In the genomic region with DNA sequence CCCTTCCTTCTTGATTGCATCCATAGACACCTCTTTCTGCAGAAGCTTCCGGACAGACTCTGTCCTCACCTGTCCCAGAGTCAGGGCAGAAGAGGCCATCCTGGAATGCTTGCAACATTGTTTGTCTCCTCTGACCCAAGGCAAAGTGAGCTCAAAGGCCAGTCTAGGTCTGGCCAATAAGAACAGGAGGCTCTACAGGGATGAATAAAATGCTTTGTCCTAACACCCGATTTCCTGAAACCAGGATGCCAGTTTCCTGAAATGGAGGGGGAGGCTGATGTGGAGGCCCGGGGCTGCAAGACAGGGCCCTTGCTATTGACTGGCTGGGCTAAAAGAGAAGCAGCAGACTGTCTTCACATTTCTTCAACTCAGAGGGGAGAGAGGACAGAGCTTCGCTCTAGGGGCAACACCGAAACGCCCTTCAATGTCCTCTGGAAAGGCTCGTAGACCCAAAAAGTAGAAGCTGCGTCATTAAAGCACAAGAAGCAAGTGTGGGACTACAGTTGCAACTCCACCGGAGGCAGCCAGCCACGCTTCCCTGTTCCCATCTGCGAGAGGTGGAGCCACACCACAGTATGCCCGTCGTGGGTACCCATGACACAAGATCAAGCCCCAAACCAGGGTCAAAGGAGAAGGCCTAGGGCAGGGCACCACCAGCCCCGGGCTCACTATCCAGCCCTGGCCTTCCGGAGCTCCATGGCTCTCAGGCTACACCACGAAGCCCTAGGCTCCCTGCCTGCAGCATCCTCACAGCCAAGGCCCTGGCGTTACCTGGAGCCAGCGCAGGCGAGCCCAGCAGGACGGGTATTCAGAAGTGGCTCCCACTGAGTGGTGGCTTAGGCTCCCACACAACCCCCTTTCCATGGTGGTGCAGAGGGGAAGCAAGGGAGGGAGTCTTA, we compare ENCODE assay signal across 18 cellular contexts. TPM values are rescaled to one million over a fixed set of nuclear protein-coding genes. Genes with fewer than 3 reads are reported as not detected.
A peak's percentile ranks its signal among the peaks of the same experiment; 100 is the strongest.
DNase-seq lines count a peak whose midpoint lies in the region; ATAC-seq and TF ChIP-seq lines count a peak whose summit lies in the region.
"Had no signal": no experiment of that assay in that cellular context is flagged by ENCODE, and none has a peak within 500 bp of the region (broad histone marks: within the 10 kb centered on the region; RNA-seq: fewer than 3 reads in every experiment).

No MANE protein-coding gene starts in this region.

- peaks cover 10% of the 10 kb centered on the region for H4K20me1 ChIP-seq in neural progenitor cell (ENCODE audit: low read depth)

- H3K4me1 Mint-ChIP-seq in Caco-2 (ENCODE audit: low read depth, unreplicated experiment) (no peaks in the 10 kb centered on the region), endothelial cell (ENCODE audit: unreplicated experiment) (peaks cover 17% of the 10 kb centered on the region), neural progenitor cell (peaks cover 7% of the 10 kb centered on the region), progenitor cell of endocrine pancreas (ENCODE audit: low read depth) (no peaks in the 10 kb centered on the region)

- DNase-seq in Caco-2 (peak in 1 of 2 experiments; percentile 32), RWPE1 (ENCODE audit: low spot score) (no peak), endothelial cell (ENCODE audit: low spot score) (no peak), neural progenitor cell (ENCODE audit: low spot score) (no peak), mucosa of gallbladder (ENCODE audit: low spot score) (no peak), NCI-H1694 (lab: John Stamatoyannopoulos, UW) (no peak), progenitor cell of endocrine pancreas (ENCODE audit: low spot score, unreplicated experiment) (no peak)
- DNase-seq: DMS 273 treated with DMSO at 0.1 percent for 48 hours, KG1, NCI-H1417 treated with DMSO at 0.1 percent for 48 hours, NCI-H2029, NCI-H2171, NCI-H446, RPMI8226 had no signal

- H3K4me2 ChIP-seq in neural progenitor cell: peak overlapping the region; percentile 49
- H3K4me2 ChIP-seq: A549 had no signal

- H3K27me3 Mint-ChIP-seq in Caco-2 (ENCODE audit: insufficient read depth, unreplicated experiment): no peaks in the 10 kb centered on the region
- peaks cover 10% of the 10 kb centered on the region for H3K27me3 Mint-ChIP-seq in endothelial cell (ENCODE audit: unreplicated experiment)
- H3K27me3 Mint-ChIP-seq in neural progenitor cell (ENCODE audit: insufficient read depth, low read depth): peaks cover 6% of the 10 kb centered on the region
- H3K27me3 Mint-ChIP-seq in progenitor cell of endocrine pancreas: no peaks in the 10 kb centered on the region

- intact Hi-C loops in Caco-2 (cut with micrococcal nuclease; ENCODE audit: unreplicated experiment): no loop called here

- peak overlapping the region; percentile 27 for H3K9ac ChIP-seq in neural progenitor cell
- H3K9ac ChIP-seq: BLaER1 treated with 17β-estradiol and CSF1 and Interleukin-3, amounts not matched to agents 10 nM and 100 nM had no signal

- no peak overlapping the region for H3K4me3 Mint-ChIP-seq in Caco-2 (ENCODE audit: unreplicated experiment)
- no peak overlapping the region for H3K4me3 Mint-ChIP-seq in endothelial cell (ENCODE audit: unreplicated experiment)
- no peak overlapping the region for H3K4me3 Mint-ChIP-seq in neural progenitor cell
- no peak overlapping the region for H3K4me3 Mint-ChIP-seq in progenitor cell of endocrine pancreas (ENCODE audit: low read depth)

- H2AFZ ChIP-seq in neural progenitor cell (replicated peaks): no peak overlapping the region

- H3K36me3 Mint-ChIP-seq in Caco-2 (ENCODE audit: insufficient read depth, unreplicated experiment) (peaks cover 90% of the 10 kb centered on the region), endothelial cell (ENCODE audit: low read depth, unreplicated experiment) (peaks cover 36% of the 10 kb centered on the region), neural progenitor cell (peaks cover 15% of the 10 kb centered on the region), progenitor cell of endocrine pancreas (ENCODE audit: insufficient read depth) (peaks cover 13% of the 10 kb centered on the region)

- POLR2A ChIA-PET in Caco-2 (lab: Charles Lee): interaction anchor here (0.6 kb wide), 1 partner anchor 37 kb away, joined by 3 read pairs; no protein-coding TSS in a partner anchor
- POLR2A ChIA-PET in RWPE1 (lab: Yijun Ruan, JAX; ENCODE audit: low non-redundant PET): no interaction called here

- H3K27ac Mint-ChIP-seq in Caco-2 (ENCODE audit: unreplicated experiment) (peak overlapping the region; percentile 15), endothelial cell (ENCODE audit: unreplicated experiment) (peak overlapping the region; percentile 97), neural progenitor cell (peak overlapping the region; percentile 85), progenitor cell of endocrine pancreas (no peak overlapping the region)

- H3K9me3 Mint-ChIP-seq in Caco-2 (ENCODE audit: unreplicated experiment) (no peaks in the 10 kb centered on the region), endothelial cell (ENCODE audit: unreplicated experiment) (no peaks in the 10 kb centered on the region), neural progenitor cell (no peaks in the 10 kb centered on the region), progenitor cell of endocrine pancreas (ENCODE audit: low read depth) (no peaks in the 10 kb centered on the region)

- H3K36me3 ChIP-seq in Caco-2 (ENCODE audit: control insufficient read depth, insufficient read depth, low read length): peaks cover 10% of the 10 kb centered on the region
- no peaks in the 10 kb centered on the region for H3K36me3 ChIP-seq in neural progenitor cell

- no peak for ATAC-seq in GM18858 (IDR thresholded peaks at IDR 0.05; ENCODE audit: unreplicated experiment)

- CTCF ChIA-PET in Caco-2 (lab: Charles Lee) (interaction anchor here (1.0 kb wide), 1 partner anchor 39 kb away, joined by 10 read pairs; no protein-coding TSS in a partner anchor), RWPE1 (lab: Yijun Ruan, JAX) (interaction anchor here (0.6 kb wide), 2 partner anchors 79 to 183 kb away, joined by 3 to 5 read pairs; no protein-coding TSS in a partner anchor)

- no peaks in the 10 kb centered on the region for H3K27me3 ChIP-seq in Caco-2 (replicated peaks; ENCODE audit: control insufficient read depth, insufficient read depth, low read length)
- no peaks in the 10 kb centered on the region for H3K27me3 ChIP-seq in neural progenitor cell
- H3K27me3 ChIP-seq: BLaER1 treated with 17β-estradiol and CSF1 and Interleukin-3, amounts not matched to agents 10 nM and 100 nM had no signal

- H3K27ac ChIP-seq in RWPE1: peak overlapping the region; percentile 41
- H3K27ac ChIP-seq in neural progenitor cell: no peak overlapping the region
- H3K27ac ChIP-seq: A549; BLaER1 treated with 17β-estradiol and CSF1 and Interleukin-3, amounts not matched to agents 10 nM and 100 nM had no signal

- no TSS peak for BruUV-seq in Caco-2 (replicated peaks; lab: Mats Ljungman, UMichigan)

- H3K9me3 ChIP-seq in Caco-2 (no peaks in the 10 kb centered on the region), neural progenitor cell (ENCODE audit: low read depth) (no peaks in the 10 kb centered on the region)
- H3K9me3 ChIP-seq: A549; BLaER1 treated with 17β-estradiol and CSF1 and Interleukin-3, amounts not matched to agents 10 nM and 100 nM; HAP-1 had no signal

- no peak overlapping the region for H3K4me3 ChIP-seq in Caco-2 (ENCODE audit: low read depth, low read length)
- H3K4me3 ChIP-seq in neural progenitor cell: no peak overlapping the region
- H3K4me3 ChIP-seq: A549; BLaER1 treated with 17β-estradiol and CSF1 and Interleukin-3, amounts not matched to agents 10 nM and 100 nM; HAP-1 had no signal

- H3K79me2 ChIP-seq in neural progenitor cell (ENCODE audit: low read depth): no peaks in the 10 kb centered on the region

- peaks cover 21% of the 10 kb centered on the region for H3F3A ChIP-seq in neural progenitor cell (ENCODE audit: low read depth)

- TF ChIP-seq CTCF in Caco-2 (IDR thresholded peaks at IDR 0.05; ENCODE audit: insufficient read depth in 1 of 2, low read depth in 1 of 2, low read length in 1 of 2, severe bottlenecking in 1 of 2, unreplicated experiment in 1 of 2) (no peak), RWPE1 (conservative IDR thresholded peaks at IDR 0.05; ENCODE audit: low read depth) (no peak), endothelial cell (IDR thresholded peaks at IDR 0.05; ENCODE audit: unreplicated experiment) (no peak), neural progenitor cell (IDR thresholded peaks at IDR 0.05) (no peak), progenitor cell of endocrine pancreas (IDR thresholded peaks at IDR 0.05; ENCODE audit: unreplicated experiment) (no peak)

- H3K4me1 ChIP-seq in Caco-2 (no peaks in the 10 kb centered on the region), neural progenitor cell (peaks cover 19% of the 10 kb centered on the region)
- H3K4me1 ChIP-seq: HAP-1 had no signal

RNA-seq across cellular contexts. Expression of a gene that starts 29.3 kb away (rescaled TPM):
- total RNA-seq in Caco-2 (2022) (16.8 and 18.6 TPM in 2 replicates), endothelial cell (ENCODE audit: unreplicated experiment) (32.8 TPM), neural progenitor cell (ENCODE audit: low replicate concordance) (12.4 and 32.1 TPM in 2 replicates), mucosa of gallbladder (41.9 TPM), progenitor cell of endocrine pancreas (36.3 and 40.0 TPM in 2 replicates)

RNA-seq across cellular contexts. Expression of a gene that starts 33.7 kb away (rescaled TPM):
- 78.0 and 78.8 TPM in 2 replicates for total RNA-seq in Caco-2 (2022)
- 27.7 TPM for total RNA-seq in endothelial cell (ENCODE audit: unreplicated experiment)
- 35.0 and 36.6 TPM in 2 replicates for total RNA-seq in neural progenitor cell (ENCODE audit: low replicate concordance)
- 43.7 TPM for total RNA-seq in mucosa of gallbladder
- 20.8 and 24.5 TPM in 2 replicates for total RNA-seq in progenitor cell of endocrine pancreas

RNA-seq across cellular contexts. Expression of a gene that starts 55.2 kb away (rescaled TPM):
- total RNA-seq in Caco-2 (2022) (93.2 and 103 TPM in 2 replicates), endothelial cell (ENCODE audit: unreplicated experiment) (176 TPM), neural progenitor cell (ENCODE audit: low replicate concordance) (30.5 and 38.1 TPM in 2 replicates), mucosa of gallbladder (170 TPM), progenitor cell of endocrine pancreas (122 and 144 TPM in 2 replicates)

RNA-seq across cellular contexts. Expression of a gene that starts 58.8 kb away (rescaled TPM):
- total RNA-seq in Caco-2 (2022): 42.0 and 44.1 TPM in 2 replicates
- 22.5 TPM for total RNA-seq in endothelial cell (ENCODE audit: unreplicated experiment)
- 51.3 and 66.7 TPM in 2 replicates for total RNA-seq in neural progenitor cell (ENCODE audit: low replicate concordance)
- total RNA-seq in mucosa of gallbladder: 28.0 TPM
- 36.0 and 38.8 TPM in 2 replicates for total RNA-seq in progenitor cell of endocrine pancreas
